In genomic region chr5:175728316-175728715, GRCh38 we compare ENCODE assay signal across 20 cellular contexts.
A peak's percentile ranks its signal among the peaks of the same experiment; 100 is the strongest.
DNase-seq lines count a peak whose midpoint lies in the region; ATAC-seq and TF ChIP-seq lines count a peak whose summit lies in the region.
"Had no signal": no experiment of that assay in that cellular context is flagged by ENCODE, and none has a peak within 500 bp of the region (broad histone marks: within the 10 kb centered on the region; RNA-seq: fewer than 3 reads in every experiment).

No MANE protein-coding gene starts in this region.

- H3K27me3 ChIP-seq in GM23338 (ENCODE audit: insufficient read depth): no peaks in the 10 kb centered on the region
- H3K27me3 ChIP-seq in neuronal stem cell (ENCODE audit: control insufficient read depth in 3 of 3, insufficient read depth in 3 of 3, low read depth in 1 of 3, low read length in 3 of 3): no peaks in the 10 kb centered on the region
- H3K27me3 ChIP-seq in BE2C: no peaks in the 10 kb centered on the region
- H3K27me3 ChIP-seq: BLaER1 treated with 17β-estradiol and CSF1 and Interleukin-3, amounts not matched to agents 10 nM and 100 nM; SJCRH30 had no signal

- peaks cover 4% of the 10 kb centered on the region; the same call in 2 of the 3 replicates for H3K9me3 Mint-ChIP-seq in GM23338
- H3K9me3 Mint-ChIP-seq: CD8-positive, alpha-beta T cell had no signal

- H2BK5ac ChIP-seq in neuronal stem cell (ENCODE audit: low read length): peak overlapping the region; percentile 10

- 0 out of 2 replicates have a peak, but pooled peaks cover 4% of the 10 kb centered on the region for H3F3A ChIP-seq in GM23338 (replicated peaks; ENCODE audit: low read depth)

- no peaks in the 10 kb centered on the region for H3K79me1 ChIP-seq in neuronal stem cell (ENCODE audit: low read depth, low read length)

- no peaks in the 10 kb centered on the region for H3K9me3 ChIP-seq in neuronal stem cell (replicated peaks in 1 of 2; ENCODE audit: control insufficient read depth in 2 of 2, insufficient read depth in 1 of 2, low read depth in 1 of 2, low read length in 2 of 2)
- H3K9me3 ChIP-seq in BE2C: no peaks in the 10 kb centered on the region
- H3K9me3 ChIP-seq: SJCRH30 had no signal

- H3K4ac ChIP-seq in neuronal stem cell (ENCODE audit: low read length): no peak overlapping the region

- H3K9me2 ChIP-seq in GM23338 (ENCODE audit: insufficient read depth): no peaks in the 10 kb centered on the region

- H3K79me2 ChIP-seq in GM23338 (replicated peaks; ENCODE audit: insufficient read depth): no peaks in the 10 kb centered on the region

- no peak overlapping the region for H3K4me3 ChIP-seq in GM23338
- no peak overlapping the region for H3K4me3 ChIP-seq in neuronal stem cell (ENCODE audit: low read length in 2 of 2)
- no peak overlapping the region for H3K4me3 ChIP-seq in BE2C (ENCODE audit: low read depth, low read length)
- H3K4me3 ChIP-seq: BLaER1 treated with 17β-estradiol and CSF1 and Interleukin-3, amounts not matched to agents 10 nM and 100 nM; SJCRH30 had no signal

- DNase-seq in GM23338 (ENCODE audit: low spot score): no peak
- peak; percentile 94 for DNase-seq in NCI-H69 (lab: John Stamatoyannopoulos, UW)
- DNase-seq in cerebellar cortex (ENCODE audit: low spot score): peak; percentile 71
- DNase-seq in neuronal stem cell (ENCODE audit: low spot score): no peak
- DNase-seq in BE2C: no peak
- DNase-seq: ACHN; Calu3; CD8-positive, alpha-beta T cell; DMS153; GDM1; KG1; NCI-H1092 treated with DMSO at 0.1 percent for 48 hours; NCI-H1694 treated with DMSO at 0.1 percent for 48 hours; NCI-H2081 treated with DMSO at 0.1 percent for 48 hours; NCI-H446 treated with DMSO at 0.1 percent for 48 hours; SJCRH30; T-helper 1 cell had no signal

- TF ChIP-seq CTCF in GM23338 (conservative IDR thresholded peaks at IDR 0.05; ENCODE audit: low read depth in 2 of 2) (no peak), BE2C (IDR thresholded peaks at IDR 0.05; ENCODE audit: low read depth, low read length) (no peak)

- ATAC-seq in GM23338 (no peak), GM21390 (IDR thresholded peaks at IDR 0.05; ENCODE audit: unreplicated experiment) (no peak), HG02973 (IDR thresholded peaks at IDR 0.05; ENCODE audit: unreplicated experiment) (no peak)
- ATAC-seq: CD8-positive, alpha-beta T cell had no signal

- no peak overlapping the region for H3K14ac ChIP-seq in neuronal stem cell (ENCODE audit: low read length)

- peaks cover 14% of the 10 kb centered on the region for H3K27me3 Mint-ChIP-seq in GM23338 (ENCODE audit: insufficient read depth, low read depth, poor library complexity)

- H3K18ac ChIP-seq in neuronal stem cell (ENCODE audit: low read length): peak overlapping the region; percentile 6

- H3K4me1 Mint-ChIP-seq in GM23338: peaks cover 27% of the 10 kb centered on the region

- H2AK5ac ChIP-seq in neuronal stem cell (ENCODE audit: low read depth, low read length): peak overlapping the region; percentile 15

- H3K4me1 ChIP-seq in GM23338 (ENCODE audit: insufficient read depth): peaks cover 8% of the 10 kb centered on the region; the same call in 1 of the 2 replicates
- peaks cover 0 to 11% of the 10 kb centered on the region in 2 donors for H3K4me1 ChIP-seq in neuronal stem cell (ENCODE audit: control insufficient read depth in 2 of 2, insufficient read depth in 1 of 2, low read depth in 1 of 2, low read length in 2 of 2)
- no peaks in the 10 kb centered on the region for H3K4me1 ChIP-seq in BE2C
- H3K4me1 ChIP-seq: SJCRH30 had no signal

- no peak overlapping the region for H3K27ac Mint-ChIP-seq in GM23338
- H3K27ac Mint-ChIP-seq: CD8-positive, alpha-beta T cell had no signal

- no CpG with 5 or more reads among the region's 12 CpGs for WGBS in neuronal stem cell (ENCODE audit: extremely low coverage in 2 of 2, insufficient read length in 2 of 2, insufficient replicate concordance in 1 of 2), 2 donors

- H2AFZ ChIP-seq in GM23338 (no peak overlapping the region; the same call in 1 of the 2 replicates), neuronal stem cell (ENCODE audit: low read length) (no peak overlapping the region)

- H2BK120ac ChIP-seq in neuronal stem cell (ENCODE audit: low read depth, low read length): no peak overlapping the region

- no peaks in the 10 kb centered on the region; the same call in 2 of the 3 replicates for H3K36me3 Mint-ChIP-seq in GM23338 (ENCODE audit: low read depth)
- H3K36me3 Mint-ChIP-seq: CD8-positive, alpha-beta T cell had no signal

- no peak overlapping the region for H4K91ac ChIP-seq in neuronal stem cell (ENCODE audit: low read depth, low read length, poor library complexity)

- peak overlapping the region; percentile 79; the same call in 2 of the 3 replicates for H3K4me3 Mint-ChIP-seq in GM23338
- H3K4me3 Mint-ChIP-seq: CD8-positive, alpha-beta T cell had no signal

- peak overlapping the region; percentile 35 for H2BK12ac ChIP-seq in neuronal stem cell (ENCODE audit: low read length)

- H3K4me2 ChIP-seq in GM23338: peak overlapping the region; percentile 80; the same call in 1 of the 2 replicates
- H3K4me2 ChIP-seq in neuronal stem cell (ENCODE audit: insufficient read depth, low read length, poor library complexity, severe bottlenecking): no peak overlapping the region
- H3K4me2 ChIP-seq: BLaER1 treated with 17β-estradiol and CSF1 and Interleukin-3, amounts not matched to agents 10 nM and 100 nM had no signal

- no peak overlapping the region for H2BK15ac ChIP-seq in neuronal stem cell (ENCODE audit: low read length)

- H3K23ac ChIP-seq in neuronal stem cell (ENCODE audit: low read depth, low read length, poor library complexity): no peak overlapping the region

- H4K8ac ChIP-seq in neuronal stem cell (ENCODE audit: low read depth, low read length): no peak overlapping the region

- H3K9ac ChIP-seq in neuronal stem cell (ENCODE audit: low read depth, low read length, poor library complexity): no peak overlapping the region
- H3K9ac ChIP-seq: BLaER1 treated with 17β-estradiol and CSF1 and Interleukin-3, amounts not matched to agents 10 nM and 100 nM had no signal

- H3K27ac ChIP-seq in GM23338 (ENCODE audit: low read depth) (no peak overlapping the region), neuronal stem cell (replicated peaks; ENCODE audit: low read length) (no peak overlapping the region)
- H3K27ac ChIP-seq: BLaER1 treated with 17β-estradiol and CSF1 and Interleukin-3, amounts not matched to agents 10 nM and 100 nM; SJCRH30 had no signal

- no peaks in the 10 kb centered on the region for H4K20me1 ChIP-seq in GM23338 (replicated peaks; ENCODE audit: insufficient read depth)

- no peaks in the 10 kb centered on the region for H3K36me3 ChIP-seq in GM23338 (ENCODE audit: insufficient read depth)
- H3K36me3 ChIP-seq in neuronal stem cell (replicated peaks in 1 of 2; ENCODE audit: control insufficient read depth in 2 of 2, insufficient read depth in 2 of 2, low read length in 2 of 2): no peaks in the 10 kb centered on the region
- H3K36me3 ChIP-seq in BE2C: no peaks in the 10 kb centered on the region
- H3K36me3 ChIP-seq: BLaER1 treated with 17β-estradiol and CSF1 and Interleukin-3, amounts not matched to agents 10 nM and 100 nM; SJCRH30 had no signal

TF ChIP-seq in GM23338, 12 proteins besides CTCF, POLR2A, EP300 and RAD21 (continues in another document):
- TF ChIP-seq, protein P1, sequence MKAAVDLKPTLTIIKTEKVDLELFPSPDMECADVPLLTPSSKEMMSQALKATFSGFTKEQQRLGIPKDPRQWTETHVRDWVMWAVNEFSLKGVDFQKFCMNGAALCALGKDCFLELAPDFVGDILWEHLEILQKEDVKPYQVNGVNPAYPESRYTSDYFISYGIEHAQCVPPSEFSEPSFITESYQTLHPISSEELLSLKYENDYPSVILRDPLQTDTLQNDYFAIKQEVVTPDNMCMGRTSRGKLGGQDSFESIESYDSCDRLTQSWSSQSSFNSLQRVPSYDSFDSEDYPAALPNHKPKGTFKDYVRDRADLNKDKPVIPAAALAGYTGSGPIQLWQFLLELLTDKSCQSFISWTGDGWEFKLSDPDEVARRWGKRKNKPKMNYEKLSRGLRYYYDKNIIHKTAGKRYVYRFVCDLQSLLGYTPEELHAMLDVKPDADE (IDR thresholded peaks at IDR 0.05): no peak
- TF ChIP-seq CREB1 (CRISPR knock-in tag; IDR thresholded peaks at IDR 0.05; ENCODE audit: low read depth): no peak
- TF ChIP-seq, protein P2, sequence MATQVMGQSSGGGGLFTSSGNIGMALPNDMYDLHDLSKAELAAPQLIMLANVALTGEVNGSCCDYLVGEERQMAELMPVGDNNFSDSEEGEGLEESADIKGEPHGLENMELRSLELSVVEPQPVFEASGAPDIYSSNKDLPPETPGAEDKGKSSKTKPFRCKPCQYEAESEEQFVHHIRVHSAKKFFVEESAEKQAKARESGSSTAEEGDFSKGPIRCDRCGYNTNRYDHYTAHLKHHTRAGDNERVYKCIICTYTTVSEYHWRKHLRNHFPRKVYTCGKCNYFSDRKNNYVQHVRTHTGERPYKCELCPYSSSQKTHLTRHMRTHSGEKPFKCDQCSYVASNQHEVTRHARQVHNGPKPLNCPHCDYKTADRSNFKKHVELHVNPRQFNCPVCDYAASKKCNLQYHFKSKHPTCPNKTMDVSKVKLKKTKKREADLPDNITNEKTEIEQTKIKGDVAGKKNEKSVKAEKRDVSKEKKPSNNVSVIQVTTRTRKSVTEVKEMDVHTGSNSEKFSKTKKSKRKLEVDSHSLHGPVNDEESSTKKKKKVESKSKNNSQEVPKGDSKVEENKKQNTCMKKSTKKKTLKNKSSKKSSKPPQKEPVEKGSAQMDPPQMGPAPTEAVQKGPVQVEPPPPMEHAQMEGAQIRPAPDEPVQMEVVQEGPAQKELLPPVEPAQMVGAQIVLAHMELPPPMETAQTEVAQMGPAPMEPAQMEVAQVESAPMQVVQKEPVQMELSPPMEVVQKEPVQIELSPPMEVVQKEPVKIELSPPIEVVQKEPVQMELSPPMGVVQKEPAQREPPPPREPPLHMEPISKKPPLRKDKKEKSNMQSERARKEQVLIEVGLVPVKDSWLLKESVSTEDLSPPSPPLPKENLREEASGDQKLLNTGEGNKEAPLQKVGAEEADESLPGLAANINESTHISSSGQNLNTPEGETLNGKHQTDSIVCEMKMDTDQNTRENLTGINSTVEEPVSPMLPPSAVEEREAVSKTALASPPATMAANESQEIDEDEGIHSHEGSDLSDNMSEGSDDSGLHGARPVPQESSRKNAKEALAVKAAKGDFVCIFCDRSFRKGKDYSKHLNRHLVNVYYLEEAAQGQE (IDR thresholded peaks at IDR 0.05; ENCODE audit: unreplicated experiment): no peak

Comparison
In these comparisons a context has a peak if more than half of its experiments do, and no peak if none do; other contexts are left out.
1. DNase-seq: peak in NCI-H69 (single experiment) and cerebellar cortex (single experiment); none in GM23338 (single experiment), neuronal stem cell (single experiment) and BE2C (single experiment).